In genomic region chr12:17579148-17580026, GRCh38 we compare ENCODE assay signal across 1 cellular context.
A peak's percentile ranks its signal among the peaks of the same experiment; 100 is the strongest.
TF ChIP-seq lines count a peak whose summit lies in the region.

No MANE protein-coding gene starts in this region.

TF ChIP-seq in HepG2, 621 proteins besides CTCF, POLR2A, EP300 and RAD21:
- TF ChIP-seq MAFF (IDR thresholded peaks at IDR 0.05; ENCODE audit: low read depth, low read length) (0 out of 2 replicates have a peak, but pooled peaks have one; percentile 31), NFRKB (IDR thresholded peaks at IDR 0.05) (no peak), HHEX (CRISPR knock-in tag; IDR thresholded peaks at IDR 0.05) (no peak), SNAPC4 (CRISPR knock-in tag; IDR thresholded peaks at IDR 0.05) (no peak), MAFK (conservative IDR thresholded peaks at IDR 0.05 in 1 of 2, IDR thresholded peaks at IDR 0.05 in 1 of 2; ENCODE audit: low read length in 2 of 2) (peak; percentile 42 to 55; a peak in 3 of 4 replicates), ZSCAN21 (CRISPR knock-in tag; IDR thresholded peaks at IDR 0.05; ENCODE audit: borderline replicate concordance) (no peak)
TF ChIP-seq in HepG2: peak in this region for 2.
